8 cellular contexts compared by ENCODE assay signal in the genomic region with DNA sequence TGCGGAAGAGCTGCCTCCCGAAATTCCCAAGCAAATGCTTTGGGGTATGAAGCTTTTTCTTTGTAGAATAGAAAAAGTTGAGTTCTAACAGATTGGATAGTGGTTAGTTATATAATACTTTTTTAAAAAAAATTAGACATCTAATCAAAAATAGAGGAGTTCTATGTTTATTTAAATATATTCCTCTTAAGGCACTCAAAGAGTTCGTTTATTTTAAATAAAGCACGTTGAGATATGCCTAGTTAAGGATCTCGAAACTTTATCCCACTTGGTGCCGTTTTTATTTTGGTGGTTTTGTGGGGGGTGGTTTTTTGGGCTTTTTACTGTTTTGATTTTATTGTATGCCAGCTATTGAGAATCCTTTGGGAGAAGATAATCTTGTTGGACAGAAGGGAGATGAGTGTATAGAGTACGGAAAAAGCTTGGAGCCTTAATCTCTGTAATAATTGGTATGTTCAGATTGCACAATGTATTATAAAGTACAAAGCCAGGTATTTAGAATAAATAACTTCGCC. TPM values are rescaled to one million over a fixed set of nuclear protein-coding genes. Genes with fewer than 3 reads are reported as not detected.
DNase-seq lines count a peak whose midpoint lies in the region; ATAC-seq and TF ChIP-seq lines count a peak whose summit lies in the region.

No MANE protein-coding gene starts in this region.

- peaks cover 15% of the 10 kb centered on the region for H3K27me3 Mint-ChIP-seq in CD4-positive, CD25-positive, alpha-beta regulatory T cell
- no peaks in the 10 kb centered on the region for H3K27me3 Mint-ChIP-seq in dendritic cell treated with granulocyte-macrophage colony-stimulating factor and Interleukin-4, amounts not matched to agents 40 ng/mL and 50 ng/mL, for 4 days

- peak overlapping the region; percentile 39 for H3K4me3 ChIP-seq in CD4-positive, CD25-positive, alpha-beta regulatory T cell (ENCODE audit: low read depth, low read length)
- H3K4me3 ChIP-seq in Loucy (ENCODE audit: low read length, poor library complexity, severe bottlenecking) (peak overlapping the region; percentile 93), neutrophil (ENCODE audit: low read depth in 1 of 2, low read length in 1 of 2) (peak overlapping the region; percentile 75 to 76)

- H3K9me2 ChIP-seq in Loucy (replicated peaks; ENCODE audit: low read depth, low read length) = no peaks in the 10 kb centered on the region

- peak overlapping the region; percentile 94 for H2AFZ ChIP-seq in Loucy (ENCODE audit: low read length)

- H4K20me1 ChIP-seq in Loucy (ENCODE audit: insufficient read depth, low read length, poor library complexity, severe bottlenecking) = peaks cover 23% of the 10 kb centered on the region

- ATAC-seq in CD4-positive, CD25-positive, alpha-beta regulatory T cell (ENCODE audit: low read depth in 2 of 2) = no peak

- H3K27ac ChIP-seq in CD4-positive, CD25-positive, alpha-beta regulatory T cell (ENCODE audit: insufficient read depth, low read length, poor library complexity, severe bottlenecking) = peak overlapping the region; percentile 68
- H3K27ac ChIP-seq in neutrophil = peak overlapping the region; percentile 94

- peaks cover 9% of the 10 kb centered on the region for H3K4me1 ChIP-seq in CD4-positive, CD25-positive, alpha-beta regulatory T cell (ENCODE audit: control insufficient read depth, insufficient read depth, low read length, poor library complexity, severe bottlenecking)
- H3K4me1 ChIP-seq in Loucy (ENCODE audit: insufficient read depth, low read length, poor library complexity, severe bottlenecking) (peaks cover 27% of the 10 kb centered on the region), neutrophil (ENCODE audit: control insufficient read depth in 1 of 2, insufficient read depth in 1 of 2, low read depth in 1 of 2, low read length in 1 of 2) (peaks cover 20 to 37% of the 10 kb centered on the region in 2 experiments)

- intact Hi-C loops in dendritic cell treated with granulocyte-macrophage colony-stimulating factor and Interleukin-4, amounts not matched to agents 40 ng/mL and 50 ng/mL, for 4 days (cut with micrococcal nuclease) = loop anchor here (1.0 kb wide), 1 partner anchor 11 kb away; the partner anchor contains the start of gene SNAPC1

- peak overlapping the region; percentile 80 to 91 (median 86) for H3K4me3 Mint-ChIP-seq in CD4-positive, CD25-positive, alpha-beta regulatory T cell
- peak overlapping the region; percentile 92 for H3K4me3 Mint-ChIP-seq in dendritic cell treated with granulocyte-macrophage colony-stimulating factor and Interleukin-4, amounts not matched to agents 40 ng/mL and 50 ng/mL, for 4 days

- no peaks in the 10 kb centered on the region for H3K9me3 ChIP-seq in CD4-positive, CD25-positive, alpha-beta regulatory T cell (ENCODE audit: control insufficient read depth in 2 of 2, low read length in 2 of 2)
- H3K9me3 ChIP-seq in Loucy (ENCODE audit: insufficient read depth, low read depth, low read length) (no peaks in the 10 kb centered on the region), neutrophil (no peaks in the 10 kb centered on the region)

- peaks cover 0 to 1% (median 0%) of the 10 kb centered on the region in 7 donors for H3K9me3 Mint-ChIP-seq in CD4-positive, CD25-positive, alpha-beta regulatory T cell
- H3K9me3 Mint-ChIP-seq in dendritic cell treated with granulocyte-macrophage colony-stimulating factor and Interleukin-4, amounts not matched to agents 40 ng/mL and 50 ng/mL, for 4 days = no peaks in the 10 kb centered on the region

- H3K4me1 Mint-ChIP-seq in CD4-positive, CD25-positive, alpha-beta regulatory T cell = peaks cover 6 to 18% (median 14%) of the 10 kb centered on the region in 4 donors
- H3K4me1 Mint-ChIP-seq in dendritic cell treated with granulocyte-macrophage colony-stimulating factor and Interleukin-4, amounts not matched to agents 40 ng/mL and 50 ng/mL, for 4 days (ENCODE audit: low read depth) = peaks cover 33% of the 10 kb centered on the region

- H3K27ac Mint-ChIP-seq in CD4-positive, CD25-positive, alpha-beta regulatory T cell = peak overlapping the region in 2 of 3 donors; percentile 60 to 77
- H3K27ac Mint-ChIP-seq in dendritic cell treated with granulocyte-macrophage colony-stimulating factor and Interleukin-4, amounts not matched to agents 40 ng/mL and 50 ng/mL, for 4 days = peak overlapping the region; percentile 90

- H3K4me2 ChIP-seq in Loucy (ENCODE audit: low read depth, low read length, poor library complexity, severe bottlenecking) = peak overlapping the region; percentile 90

- no peak for DNase-seq in CD4-positive, CD25-positive, alpha-beta regulatory T cell
- DNase-seq in 8988T = no peak
- no peak for DNase-seq in SHP77 (lab: John Stamatoyannopoulos, UW)
- no peak for DNase-seq in activated gamma-delta T cell treated with Interleukin-2 at 50 U/mL for 16 hours
- no peak for DNase-seq in NK-92 treated with Interleukin-12 subunit alpha and Interleukin-12 subunit beta, amount 100 ng/mL, for 24 hours (lab: John Stamatoyannopoulos, UW)

- peak overlapping the region; percentile 78 for H3K9ac ChIP-seq in Loucy (ENCODE audit: low read depth, low read length, poor library complexity, severe bottlenecking)

- TF ChIP-seq CTCF in Loucy (conservative IDR thresholded peaks at IDR 0.05; ENCODE audit: low read length) (no peak), neutrophil (IDR thresholded peaks at IDR 0.05) (no peak)

- peaks cover 11% of the 10 kb centered on the region for H3K36me3 Mint-ChIP-seq in CD4-positive, CD25-positive, alpha-beta regulatory T cell
- peaks cover 28% of the 10 kb centered on the region for H3K36me3 Mint-ChIP-seq in dendritic cell treated with granulocyte-macrophage colony-stimulating factor and Interleukin-4, amounts not matched to agents 40 ng/mL and 50 ng/mL, for 4 days (ENCODE audit: low read depth)

- H3F3A ChIP-seq in Loucy (ENCODE audit: low read depth) = peaks cover 4% of the 10 kb centered on the region; the same call in 1 of the 2 replicates

- H3K36me3 ChIP-seq in CD4-positive, CD25-positive, alpha-beta regulatory T cell (ENCODE audit: control insufficient read depth, insufficient read depth, low read length) = peaks cover 12% of the 10 kb centered on the region
- H3K36me3 ChIP-seq in Loucy (ENCODE audit: insufficient read depth, low read length) (peaks cover 19% of the 10 kb centered on the region), neutrophil (peaks cover 20% of the 10 kb centered on the region)

- peaks cover 11% of the 10 kb centered on the region for H3K27me3 ChIP-seq in CD4-positive, CD25-positive, alpha-beta regulatory T cell (ENCODE audit: control insufficient read depth, insufficient read depth, low read length)
- H3K27me3 ChIP-seq in Loucy (ENCODE audit: insufficient read depth, low read length, poor library complexity, severe bottlenecking) (no peaks in the 10 kb centered on the region), neutrophil (no peaks in the 10 kb centered on the region)

- peaks cover 43% of the 10 kb centered on the region; the same call in 1 of the 2 replicates for H3K79me2 ChIP-seq in Loucy (ENCODE audit: insufficient read depth, low read length)

RNA-seq across cellular contexts. Expression of gene SNAPC1, which starts 10.7 kb away (rescaled TPM):
- total RNA-seq in CD4-positive, CD25-positive, alpha-beta regulatory T cell = 3.9 TPM
- polyA plus RNA-seq in CD4-positive, CD25-positive, alpha-beta regulatory T cell = 1 to 10 TPM; 3.9 to 4.7 (median 4.2) TPM

RNA-seq across cellular contexts. Expression of gene HIF1A, which starts 56.2 kb away (rescaled TPM):
- 123 TPM for total RNA-seq in CD4-positive, CD25-positive, alpha-beta regulatory T cell
- 10 to 100 TPM; 48.2 to 62.3 (median 57.5) TPM for polyA plus RNA-seq in CD4-positive, CD25-positive, alpha-beta regulatory T cell

Comparison
In these comparisons a context has a peak if more than half of its experiments do, and no peak if none do; other contexts are left out.
1. H3K4me3 ChIP-seq: peak in every context shown above with its lines; median percentile 93 in Loucy; 76 in neutrophil; 39 in CD4-positive, CD25-positive, alpha-beta regulatory T cell.